ENCODE assay signal across 1 cellular context in the genomic region with DNA sequence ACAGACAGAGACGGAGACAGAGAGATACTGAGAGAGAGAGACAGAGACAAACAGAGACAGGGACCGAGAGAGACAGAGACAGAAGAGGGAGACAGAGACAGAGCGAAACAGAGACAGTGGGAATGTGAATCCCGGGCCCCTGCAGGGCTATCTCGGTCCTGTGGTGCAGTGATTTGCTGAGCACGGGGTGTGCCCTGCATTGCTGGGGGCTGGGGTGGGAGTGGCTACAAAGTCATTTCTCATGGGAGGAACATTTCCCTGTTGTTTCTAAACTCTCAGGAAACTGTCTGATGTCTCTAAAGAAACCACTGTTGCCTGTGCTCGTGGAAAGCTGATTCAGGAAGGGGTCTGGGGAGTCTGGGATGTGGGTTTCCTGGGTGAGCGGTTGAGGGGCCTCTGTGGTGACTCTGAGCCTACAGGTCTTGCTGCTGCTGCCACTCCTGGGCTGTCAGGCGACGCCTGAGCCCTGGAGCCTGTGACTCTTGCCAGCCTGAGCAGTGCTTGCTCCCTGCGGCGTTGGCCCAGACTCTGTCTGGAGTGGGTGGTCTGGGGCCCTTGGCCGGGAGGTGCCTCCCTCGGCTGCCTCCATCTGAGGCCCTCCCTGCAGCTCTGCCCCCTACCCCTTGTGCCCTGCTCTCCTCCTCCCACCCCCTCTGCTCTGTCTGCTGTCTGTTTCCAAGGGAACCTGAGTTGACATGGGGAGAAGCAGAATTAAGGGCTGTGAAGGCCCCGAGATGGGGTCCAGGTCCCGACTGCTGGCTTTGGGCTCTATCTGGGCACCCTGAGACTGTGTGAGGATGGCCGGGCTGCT.
TF ChIP-seq lines count a peak whose summit lies in the region.

No MANE protein-coding gene starts in this region.

TF ChIP-seq in K562, 482 proteins besides CTCF, POLR2A, EP300 and RAD21 (continued from another document):
- TF ChIP-seq, protein P1, sequence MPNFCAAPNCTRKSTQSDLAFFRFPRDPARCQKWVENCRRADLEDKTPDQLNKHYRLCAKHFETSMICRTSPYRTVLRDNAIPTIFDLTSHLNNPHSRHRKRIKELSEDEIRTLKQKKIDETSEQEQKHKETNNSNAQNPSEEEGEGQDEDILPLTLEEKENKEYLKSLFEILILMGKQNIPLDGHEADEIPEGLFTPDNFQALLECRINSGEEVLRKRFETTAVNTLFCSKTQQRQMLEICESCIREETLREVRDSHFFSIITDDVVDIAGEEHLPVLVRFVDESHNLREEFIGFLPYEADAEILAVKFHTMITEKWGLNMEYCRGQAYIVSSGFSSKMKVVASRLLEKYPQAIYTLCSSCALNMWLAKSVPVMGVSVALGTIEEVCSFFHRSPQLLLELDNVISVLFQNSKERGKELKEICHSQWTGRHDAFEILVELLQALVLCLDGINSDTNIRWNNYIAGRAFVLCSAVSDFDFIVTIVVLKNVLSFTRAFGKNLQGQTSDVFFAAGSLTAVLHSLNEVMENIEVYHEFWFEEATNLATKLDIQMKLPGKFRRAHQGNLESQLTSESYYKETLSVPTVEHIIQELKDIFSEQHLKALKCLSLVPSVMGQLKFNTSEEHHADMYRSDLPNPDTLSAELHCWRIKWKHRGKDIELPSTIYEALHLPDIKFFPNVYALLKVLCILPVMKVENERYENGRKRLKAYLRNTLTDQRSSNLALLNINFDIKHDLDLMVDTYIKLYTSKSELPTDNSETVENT (CRISPR knock-in tag; IDR thresholded peaks at IDR 0.05), result no peak
- TF ChIP-seq PCBP2 (IDR thresholded peaks at IDR 0.05; ENCODE audit: low read depth, low read length, poor library complexity, severe bottlenecking) (no peak), ADNP (tag; IDR thresholded peaks at IDR 0.05) (no peak)
